ENCODE assay signal across 10 cellular contexts in the genomic region with DNA sequence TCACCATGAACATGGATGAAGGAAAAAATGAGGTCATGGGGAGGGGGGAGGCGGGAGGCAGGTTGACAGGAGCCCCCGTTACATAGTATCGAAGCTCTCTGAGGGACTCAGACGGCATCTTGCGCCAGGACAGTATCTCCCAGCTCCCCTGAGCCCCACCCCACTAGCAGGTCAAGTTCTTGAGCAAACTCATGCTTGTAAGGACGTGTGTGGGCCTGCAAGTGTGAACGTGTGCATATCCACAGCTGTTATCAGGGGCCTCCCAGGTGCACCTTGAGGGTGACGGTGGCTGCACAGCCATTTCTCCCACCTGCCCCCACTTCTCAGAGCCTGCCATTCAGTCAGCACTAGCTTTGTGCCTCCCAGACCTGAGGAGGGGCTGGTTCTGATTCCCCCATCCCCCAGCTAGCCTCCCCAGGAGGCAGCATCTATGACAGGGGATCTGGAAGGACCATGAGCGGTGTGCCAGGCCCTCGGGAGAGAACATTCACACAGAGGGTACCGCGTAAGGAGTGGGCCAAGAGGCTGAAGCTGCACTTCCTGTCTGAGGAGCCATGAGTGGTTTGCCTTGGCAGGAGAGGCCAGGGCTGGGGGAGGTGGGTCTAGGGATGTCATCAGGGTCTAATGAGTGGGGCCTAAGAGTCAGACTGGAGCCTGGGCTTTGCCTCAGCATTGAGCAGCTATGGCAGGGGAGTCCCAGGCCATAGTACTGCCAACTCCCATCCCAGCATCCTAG. TPM values are rescaled to one million over a fixed set of nuclear protein-coding genes. Genes with fewer than 3 reads are reported as not detected.
A peak's percentile ranks its signal among the peaks of the same experiment; 100 is the strongest.
DNase-seq lines count a peak whose midpoint lies in the region; ATAC-seq, FAIRE-seq and TF ChIP-seq lines count a peak whose summit lies in the region.
"Had no signal": no experiment of that assay in that cellular context is flagged by ENCODE, and none has a peak within 500 bp of the region (broad histone marks: within the 10 kb centered on the region; RNA-seq: fewer than 3 reads in every experiment).

No MANE protein-coding gene starts in this region.

- H3K27me3 Mint-ChIP-seq in activated T-helper 17 cell treated with anti-CD3 and anti-CD28 coated beads, Interleukin-2, amount 50 U/mL, for 72 hours, result peaks cover 28% of the 10 kb centered on the region
- H3K27me3 Mint-ChIP-seq in activated T-cell treated with anti-CD3 and anti-CD28 coated beads, Interleukin-2, amount 50 U/mL, for 24 hours, result peaks cover 42% of the 10 kb centered on the region

- no peaks in the 10 kb centered on the region for H4K20me1 ChIP-seq in keratinocyte (ENCODE audit: control insufficient read depth, extremely low read depth, insufficient read depth, low read length)

- peak overlapping the region; percentile 99 for H3K4me2 ChIP-seq in keratinocyte (ENCODE audit: control insufficient read depth, extremely low read depth, insufficient read depth, low read depth, low read length)

- H3K4me3 ChIP-seq in keratinocyte (ENCODE audit: control insufficient read depth in 2 of 3, extremely low read depth in 1 of 3, insufficient read depth in 2 of 3, low read depth in 1 of 3, low read length in 3 of 3) (peak overlapping the region; percentile 85 to 91 (median 88)), thyroid gland (replicated peaks in 1 of 3) (peak overlapping the region in 1 of 3 donors; percentile 39)

- no peaks in the 10 kb centered on the region for H3K36me3 Mint-ChIP-seq in activated T-helper 17 cell treated with anti-CD3 and anti-CD28 coated beads, Interleukin-2, amount 50 U/mL, for 72 hours (ENCODE audit: low read depth)
- H3K36me3 Mint-ChIP-seq in activated T-cell treated with anti-CD3 and anti-CD28 coated beads, Interleukin-2, amount 50 U/mL, for 24 hours (ENCODE audit: low read depth), result no peaks in the 10 kb centered on the region

- H3K27me3 ChIP-seq in keratinocyte (ENCODE audit: control insufficient read depth, extremely low read depth, insufficient read depth, low read length) (no peaks in the 10 kb centered on the region), thyroid gland (no peaks in the 10 kb centered on the region)

- H3K9me1 ChIP-seq in keratinocyte (ENCODE audit: control insufficient read depth, extremely low read depth, insufficient read depth, low read length), result peaks cover 13% of the 10 kb centered on the region

- H3K9ac ChIP-seq in keratinocyte (ENCODE audit: control insufficient read depth, extremely low read depth, insufficient read depth, low read length), result peak overlapping the region; percentile 86

- TF ChIP-seq CTCF in keratinocyte (optimal IDR thresholded peaks at IDR 0.05 in 1 of 3, IDR thresholded peaks at IDR 0.05 in 1 of 3, conservative IDR thresholded peaks at IDR 0.05 in 1 of 3; ENCODE audit: extremely low read depth in 1 of 3, insufficient read depth in 2 of 3, low read length in 3 of 3), result no peak
- TF ChIP-seq CTCF in thyroid gland (IDR thresholded peaks at IDR 0.05), result no peak

- H3K4me1 ChIP-seq in keratinocyte (ENCODE audit: control insufficient read depth, extremely low read depth, insufficient read depth, low read length), result peaks cover 63% of the 10 kb centered on the region
- H3K4me1 ChIP-seq in thyroid gland, result peaks cover 57 to 82% of the 10 kb centered on the region in 2 donors

- intact Hi-C loops in thyroid gland (cut with DNase I), result no loop called here

- no peaks in the 10 kb centered on the region for H3K9me3 Mint-ChIP-seq in activated T-helper 17 cell treated with anti-CD3 and anti-CD28 coated beads, Interleukin-2, amount 50 U/mL, for 72 hours
- H3K9me3 Mint-ChIP-seq in activated T-cell treated with anti-CD3 and anti-CD28 coated beads, Interleukin-2, amount 50 U/mL, for 24 hours, result no peaks in the 10 kb centered on the region

- no peaks in the 10 kb centered on the region for H3K9me3 ChIP-seq in keratinocyte (ENCODE audit: control insufficient read depth, low read depth, low read length)
- H3K9me3 ChIP-seq in thyroid gland, result no peaks in the 10 kb centered on the region

- H3K27ac ChIP-seq in keratinocyte (ENCODE audit: control insufficient read depth, insufficient read depth, low read length) (peak overlapping the region; percentile 77), thyroid gland (peak overlapping the region; percentile 34 to 90 (median 57))

- H3K36me3 ChIP-seq in keratinocyte (ENCODE audit: control insufficient read depth in 2 of 2, extremely low read depth in 1 of 2, insufficient read depth in 2 of 2, low read length in 2 of 2) (peaks cover 22 to 40% of the 10 kb centered on the region in 2 experiments), thyroid gland (no peaks in the 10 kb centered on the region)

- peak; percentile 99 for FAIRE-seq in keratinocyte (lab: Jason Lieb, UNC)

- DNase-seq in M059J (ENCODE audit: low read depth) (peak; percentile 43), keratinocyte (ENCODE audit: low read depth, low spot score) (peak; percentile 92), thyroid gland (peak; percentile 61)
- DNase-seq in activated T-cell treated with anti-CD3 and anti-CD28 coated beads, Interleukin-2, amount 50 U/mL, for 24 hours, result no peak
- DNase-seq: cortex of kidney, MV-4-11 had no signal

- H3K27ac Mint-ChIP-seq in activated T-helper 17 cell treated with anti-CD3 and anti-CD28 coated beads, Interleukin-2, amount 50 U/mL, for 72 hours, result peak overlapping the region; percentile 17
- H3K27ac Mint-ChIP-seq in activated T-cell treated with anti-CD3 and anti-CD28 coated beads, Interleukin-2, amount 50 U/mL, for 24 hours, result no peak overlapping the region

- dilution Hi-C loops in keratinocyte (cut with MboI; ENCODE audit: extremely low pct_ligation_motif_present, low sequenced_read_pairs), result no loop called here

- H2AFZ ChIP-seq in keratinocyte (ENCODE audit: control insufficient read depth, low read length), result no peak overlapping the region

- WGBS in thyroid gland, 2 donors, result 58 to 63% methylated on average over 10 to 12 of the region's 12 CpGs

- H3K4me3 Mint-ChIP-seq in activated T-helper 17 cell treated with anti-CD3 and anti-CD28 coated beads, Interleukin-2, amount 50 U/mL, for 72 hours, result no peak overlapping the region
- no peak overlapping the region for H3K4me3 Mint-ChIP-seq in activated T-cell treated with anti-CD3 and anti-CD28 coated beads, Interleukin-2, amount 50 U/mL, for 24 hours

- ATAC-seq in activated T-helper 17 cell treated with anti-CD3 and anti-CD28 coated beads, Interleukin-2, amount 50 U/mL, for 72 hours (replicated peaks), result no peak
- ATAC-seq in GM18907 (IDR thresholded peaks at IDR 0.05; ENCODE audit: unreplicated experiment) (no peak), HG03025 (IDR thresholded peaks at IDR 0.05; ENCODE audit: low FRiP score, unreplicated experiment) (no peak)
- ATAC-seq: HCT116 had no signal

- H3K4me1 Mint-ChIP-seq in activated T-helper 17 cell treated with anti-CD3 and anti-CD28 coated beads, Interleukin-2, amount 50 U/mL, for 72 hours, result no peaks in the 10 kb centered on the region
- H3K4me1 Mint-ChIP-seq in activated T-cell treated with anti-CD3 and anti-CD28 coated beads, Interleukin-2, amount 50 U/mL, for 24 hours (ENCODE audit: low read depth), result peaks cover 9% of the 10 kb centered on the region

- no peak for TF ChIP-seq POLR2A in thyroid gland (IDR thresholded peaks at IDR 0.05)

- peaks cover 76% of the 10 kb centered on the region for H3K79me2 ChIP-seq in keratinocyte (ENCODE audit: control insufficient read depth, insufficient read depth, low read length)

RNA-seq across cellular contexts. Expression of a gene that starts 2.9 kb away (rescaled TPM):
- total RNA-seq in M059J (2014; rRNA removed; shearing (Covaris generic)), result 3.7 and 6.6 TPM in 2 replicates
- total RNA-seq in activated T-helper 17 cell treated with anti-CD3 and anti-CD28 coated beads, Interleukin-2, amount 50 U/mL, for 72 hours, result 1 to 10 TPM in 1 of 2 donors, not detected in 1; 1.5 TPM
- polyA plus RNA-seq in keratinocyte, result 72.8 to 115 TPM (median 102 TPM) in 3 replicates
- polyA plus RNA-seq in keratinocyte (2011; ENCODE audit: low read depth), result 60.9 TPM
- 49.7 and 82.2 TPM in 2 replicates for polyA plus RNA-seq in keratinocyte (2011; cell fraction: cytosol; rRNA removed)
- polyA plus RNA-seq in keratinocyte (2011; cell fraction: nucleus; rRNA removed), result 173 and 208 TPM in 2 replicates
- polyA plus RNA-seq in keratinocyte (2012; ENCODE audit: low replicate concordance), result 94.6 and 131 TPM in 2 replicates
- 197 to 339 TPM (median 220 TPM) in 3 replicates for polyA minus RNA-seq in keratinocyte
- 180 TPM for polyA minus RNA-seq in keratinocyte (2011; cell fraction: cytosol; rRNA and poly(A)+ RNA removed)
- 209 and 249 TPM in 2 replicates for polyA minus RNA-seq in keratinocyte (2011; cell fraction: nucleus; rRNA and poly(A)+ RNA removed)
- total RNA-seq in thyroid gland, result 10 to 100 TPM; 13.2 to 44.2 (median 38.2) TPM

RNA-seq across cellular contexts. Expression of a gene that starts 33.4 kb away (rescaled TPM):
- not detected in 2 replicates for total RNA-seq in M059J (2014; rRNA removed; shearing (Covaris generic))
- not detected for total RNA-seq in activated T-helper 17 cell treated with anti-CD3 and anti-CD28 coated beads, Interleukin-2, amount 50 U/mL, for 72 hours
- 0.05 to 0.12 TPM in 2 of 3 replicates, not detected in the other for polyA plus RNA-seq in keratinocyte
- not detected for polyA plus RNA-seq in keratinocyte (2011; ENCODE audit: low read depth)
- not detected in 2 replicates for polyA plus RNA-seq in keratinocyte (2011; cell fraction: cytosol; rRNA removed)
- polyA plus RNA-seq in keratinocyte (2011; cell fraction: nucleus; rRNA removed), result 0.40 and 0.56 TPM in 2 replicates
- polyA plus RNA-seq in keratinocyte (2012; ENCODE audit: low replicate concordance), result not detected in 2 replicates
- 0.13 to 0.86 TPM in 2 of 3 replicates, not detected in the other for polyA minus RNA-seq in keratinocyte
- not detected for polyA minus RNA-seq in keratinocyte (2011; cell fraction: cytosol; rRNA and poly(A)+ RNA removed)
- 0.32 and 0.47 TPM in 2 replicates for polyA minus RNA-seq in keratinocyte (2011; cell fraction: nucleus; rRNA and poly(A)+ RNA removed)
- total RNA-seq in thyroid gland, result not detected

RNA-seq across cellular contexts. Expression of a gene that starts 47.1 kb away (rescaled TPM):
- total RNA-seq in M059J (2014; rRNA removed; shearing (Covaris generic)), result 0.89 and 0.96 TPM in 2 replicates
- under 1 TPM in 1 of 2 donors, not detected in 1; 0.71 TPM for total RNA-seq in activated T-helper 17 cell treated with anti-CD3 and anti-CD28 coated beads, Interleukin-2, amount 50 U/mL, for 72 hours
- polyA plus RNA-seq in keratinocyte, result not detected in 3 replicates
- 0.22 TPM for polyA plus RNA-seq in keratinocyte (2011; ENCODE audit: low read depth)
- polyA plus RNA-seq in keratinocyte (2011; cell fraction: cytosol; rRNA removed), result 0.02 and 0.12 TPM in 2 replicates
- polyA plus RNA-seq in keratinocyte (2011; cell fraction: nucleus; rRNA removed), result 0.12 and 0.36 TPM in 2 replicates
- 0.39 TPM in 1 of 2 replicates, not detected in the other for polyA plus RNA-seq in keratinocyte (2012; ENCODE audit: low replicate concordance)
- not detected in 3 replicates for polyA minus RNA-seq in keratinocyte
- not detected for polyA minus RNA-seq in keratinocyte (2011; cell fraction: cytosol; rRNA and poly(A)+ RNA removed)
- 0.32 TPM in 1 of 2 replicates, not detected in the other for polyA minus RNA-seq in keratinocyte (2011; cell fraction: nucleus; rRNA and poly(A)+ RNA removed)
- 1 to 10 TPM; 1.1 to 5.0 (median 3.6) TPM for total RNA-seq in thyroid gland
